ENCODE assay signal across 17 cellular contexts in genomic region chr7:2663121-2663886, GRCh38.
DNase-seq lines count a peak whose midpoint lies in the region; ATAC-seq, FAIRE-seq and TF ChIP-seq lines count a peak whose summit lies in the region.
"Had no signal": no experiment of that assay in that cellular context is flagged by ENCODE, and none has a peak within 500 bp of the region (broad histone marks: within the 10 kb centered on the region; RNA-seq: fewer than 3 reads in every experiment).

No MANE protein-coding gene starts in this region.

- TF ChIP-seq CTCF in choroid plexus epithelial cell (conservative IDR thresholded peaks at IDR 0.05; ENCODE audit: low read depth, low read length) (no peak), D721Med (IDR thresholded peaks at IDR 0.05; ENCODE audit: insufficient read depth, missing control alignments) (no peak)

- no peak for ATAC-seq in GM18907 (IDR thresholded peaks at IDR 0.05; ENCODE audit: unreplicated experiment)
- ATAC-seq: activated naive CD4-positive, alpha-beta T cell treated with anti-CD3 and anti-CD28 coated beads, Interleukin-2, amount 50 U/mL, for 72 hours; T-helper 17 cell had no signal

- peaks cover 26% of the 10 kb centered on the region for H3K36me3 ChIP-seq in HUES6 (ENCODE audit: control insufficient read depth, insufficient read depth, low read length)

- peaks cover 3% of the 10 kb centered on the region; the same call in 1 of the 2 replicates for H3K27me3 ChIP-seq in HUES6 (ENCODE audit: control insufficient read depth, insufficient read depth, low read length)

- peak overlapping the region; percentile 26; the same call in 1 of the 2 replicates for H3K27ac ChIP-seq in HUES6 (ENCODE audit: low read depth, low read length)

- FAIRE-seq in D721Med (lab: Jason Lieb, UNC) = no peak

- H3K9ac ChIP-seq in HUES6 (ENCODE audit: low read length) = no peak overlapping the region

- no peaks in the 10 kb centered on the region; the same call in 1 of the 2 replicates for H3K9me3 ChIP-seq in HUES6 (ENCODE audit: control insufficient read depth, insufficient read depth, low read depth, low read length)

- DNase-seq in choroid plexus epithelial cell (ENCODE audit: low read depth) (peak; percentile 18), left kidney (ENCODE audit: low read depth, low spot score) (peak; percentile 52), retina (peak; percentile 24), D721Med (ENCODE audit: insufficient read length, low spot score) (no peak), SW 1271 (lab: John Stamatoyannopoulos, UW) (no peak), cerebellar nuclear complex (lab: John Stamatoyannopoulos, UW) (no peak)
- DNase-seq: activated CD4-positive, CD25-positive, alpha-beta regulatory T cell treated with anti-CD3 and anti-CD28 coated beads, Interleukin-2, amount 50 U/mL, for 72 hours; AML-193; erythroblast; NCI-H1105 treated with DMSO at 0.1 percent for 48 hours; NCI-H345; OCI-M1; stimulated activated CD4-positive, alpha-beta T cell treated with anti-CD3 and anti-CD28 coated beads, Interleukin-4, amount 100 ng/mL, for 1 hour; T-helper 17 cell had no signal

- H3K4me3 ChIP-seq in HUES6 (ENCODE audit: low read depth, low read length) (no peak overlapping the region), choroid plexus epithelial cell (ENCODE audit: low read depth, low read length) (no peak overlapping the region)

- H3K4me1 ChIP-seq in HUES6 (ENCODE audit: control insufficient read depth, insufficient read depth, low read length) = no peaks in the 10 kb centered on the region; the same call in 1 of the 2 replicates

Comparison
In these comparisons a context has a peak if more than half of its experiments do, and no peak if none do; other contexts are left out.
1. DNase-seq: peak in choroid plexus epithelial cell (single experiment), left kidney (single experiment) and retina (single experiment); none in D721Med (single experiment), SW 1271 (0 of 2) and cerebellar nuclear complex (0 of 2).